8 cellular contexts compared by ENCODE assay signal in genomic region chr13:110914293-110915056, GRCh38. TPM values are rescaled to one million over a fixed set of nuclear protein-coding genes. Genes with fewer than 3 reads are reported as not detected.
A peak's percentile ranks its signal among the peaks of the same experiment; 100 is the strongest.
DNase-seq lines count a peak whose midpoint lies in the region; ATAC-seq, FAIRE-seq and TF ChIP-seq lines count a peak whose summit lies in the region.

No MANE protein-coding gene starts in this region.

- H3K36me3 Mint-ChIP-seq in activated CD4-positive, alpha-beta T cell treated with anti-CD3 and anti-CD28 coated beads, Interleukin-2, amount 10 ng/mL, durations not matched to agents 24 days and 14 days (ENCODE audit: low read depth), result peaks cover 34% of the 10 kb centered on the region

- BruUV-seq in HepG2 (replicated peaks; lab: Mats Ljungman, UMichigan), result no TSS peak

- H3K9ac ChIP-seq in HepG2 (ENCODE audit: insufficient read depth, low read depth, low read length), result peak overlapping the region; percentile 100

- no peak for FAIRE-seq in HepG2 (lab: Jason Lieb, UNC)

- peak overlapping the region; percentile 93 for H3K4me2 ChIP-seq in HepG2 (ENCODE audit: low read depth, low read length)

- TF ChIP-seq CTCF in coronary artery (IDR thresholded peaks at IDR 0.05) (no peak), HepG2 (CRISPR knock-in tag; IDR thresholded peaks at IDR 0.05) (no peak)

- no peaks in the 10 kb centered on the region; a peak in 1 of 5 replicates for H3K27me3 ChIP-seq in HepG2 (ENCODE audit: control insufficient read depth in 1 of 2, insufficient read depth in 2 of 2, low read length in 2 of 2)

- TF ChIP-seq POLR2A in GM18526 (IDR thresholded peaks at IDR 0.05; ENCODE audit: extremely low read depth, insufficient read length), result peak; percentile 80
- peak; percentile 76 to 88 for TF ChIP-seq POLR2A in HepG2 (IDR thresholded peaks at IDR 0.05; ENCODE audit: insufficient read depth in 1 of 2, low read depth in 2 of 2, low read length in 2 of 2)

- H3K4me1 Mint-ChIP-seq in activated CD4-positive, alpha-beta T cell treated with anti-CD3 and anti-CD28 coated beads, Interleukin-2, amount 10 ng/mL, durations not matched to agents 24 days and 14 days, result peaks cover 41% of the 10 kb centered on the region

- TF ChIP-seq EP300 in HepG2 (IDR thresholded peaks at IDR 0.05; ENCODE audit: low read depth in 2 of 2, low read length in 2 of 2) (no peak), HepG2 (CRISPR knock-in tag; IDR thresholded peaks at IDR 0.05; ENCODE audit: borderline replicate concordance) (no peak)

- POLR2A ChIA-PET in HepG2 (lab: Yijun Ruan, JAX), result interaction anchor here (0.9 to 2.6 kb wide), 14 partner anchors 10 to 353 kb away, joined by 3 to 12 read pairs (median 5); partner anchors contain the start of genes CARS2, NAXD and RAB20

- ATAC-seq in HG03039 (IDR thresholded peaks at IDR 0.05; ENCODE audit: unreplicated experiment), result peak; percentile 34
- peak; percentile 54 for ATAC-seq in HepG2

- H3K9me3 ChIP-seq in HepG2 (ENCODE audit: low read length), result no peaks in the 10 kb centered on the region

- under 1% methylated on average over 23 of the region's 109 CpGs for WGBS in HepG2 (ENCODE audit: low lambda C conversion rate)

- H3K27ac Mint-ChIP-seq in activated CD4-positive, alpha-beta T cell treated with anti-CD3 and anti-CD28 coated beads, Interleukin-2, amount 10 ng/mL, durations not matched to agents 24 days and 14 days, result peak overlapping the region; percentile 98

- intact Hi-C loops in activated CD4-positive, alpha-beta T cell treated with anti-CD3 and anti-CD28 coated beads, Interleukin-2, amount 10 ng/mL, durations not matched to agents 24 days and 14 days (cut with micrococcal nuclease), result loop anchor here (1.0 to 10.0 kb wide), 9 partner anchors 28 to 1670 kb away; partner anchors contain the start of genes ING1, NAXD and TUBGCP3
- intact Hi-C loops in HepG2 (cut with micrococcal nuclease; ENCODE audit: unreplicated experiment), result loop anchor here (2.0 kb wide), 1 partner anchor 202 kb away; the partner anchor contains the start of gene ING1

- peaks cover 47% of the 10 kb centered on the region for H3K4me1 ChIP-seq in HepG2 (ENCODE audit: insufficient read depth, low read length)

- in situ Hi-C loops in HepG2 (cut with HindIII; ENCODE audit: extremely low pct_ligation_motif_present, low pct_unique_long_range_greater_than_20kb), result loop anchor here (10.0 kb wide), 1 partner anchor 210 kb away; the partner anchor contains the start of gene CARS2

- peaks cover 4 to 16% of the 10 kb centered on the region in 2 experiments for H3K36me3 ChIP-seq in HepG2 (replicated peaks in 1 of 2; ENCODE audit: control insufficient read depth in 1 of 2, insufficient read depth in 2 of 2, low read length in 2 of 2)

- no peaks in the 10 kb centered on the region for H3K27me3 Mint-ChIP-seq in activated CD4-positive, alpha-beta T cell treated with anti-CD3 and anti-CD28 coated beads, Interleukin-2, amount 10 ng/mL, durations not matched to agents 24 days and 14 days

- H3K4me3 ChIP-seq in coronary artery (peak overlapping the region; percentile 95), HepG2 (replicated peaks in 1 of 3; ENCODE audit: insufficient read depth in 1 of 3, low read depth in 2 of 3, low read length in 3 of 3) (peak overlapping the region; percentile 96 to 100 (median 99))

- CTCF ChIA-PET in HepG2 (lab: Yijun Ruan, JAX; ENCODE audit: low intra/inter-chr PET ratio, low total read pairs), result no interaction called here

- no peaks in the 10 kb centered on the region for H3K9me3 Mint-ChIP-seq in activated CD4-positive, alpha-beta T cell treated with anti-CD3 and anti-CD28 coated beads, Interleukin-2, amount 10 ng/mL, durations not matched to agents 24 days and 14 days

- TF ChIP-seq RAD21 in HepG2 (CRISPR knock-in tag; IDR thresholded peaks at IDR 0.05), result 0 out of 2 replicates have a peak, but pooled peaks have one; percentile 5

- peak overlapping the region; percentile 92 for H3K4me3 Mint-ChIP-seq in activated CD4-positive, alpha-beta T cell treated with anti-CD3 and anti-CD28 coated beads, Interleukin-2, amount 10 ng/mL, durations not matched to agents 24 days and 14 days

- DNase-seq in AG08395 (ENCODE audit: low spot score) (peak; percentile 72), NCI-H2227 (lab: John Stamatoyannopoulos, UW; ENCODE audit: unreplicated experiment) (peak; percentile 75), coronary artery (ENCODE audit: low spot score) (peak; percentile 88), HepG2 (ENCODE audit: low spot score) (peak; percentile 58)
- DNase-seq in activated CD4-positive, alpha-beta T cell treated with anti-CD3 and anti-CD28 coated beads, Interleukin-2, amount 10 ng/mL, durations not matched to agents 24 days and 14 days, result peak; percentile 92
- peak; percentile 81 for DNase-seq in stimulated activated CD4-positive, alpha-beta T cell treated with anti-CD3 and anti-CD28 coated beads, Interleukin-4, amount 100 ng/mL, for 1 hour

- H3K27ac ChIP-seq in coronary artery (peak overlapping the region; percentile 99), HepG2 (ENCODE audit: extremely low read length, insufficient read depth, low read length) (peak overlapping the region; percentile 100)

- no peak overlapping the region for H2AFZ ChIP-seq in HepG2 (ENCODE audit: low read length)

- H4K20me1 ChIP-seq in HepG2 (ENCODE audit: insufficient read depth, low read length), result peaks cover 46% of the 10 kb centered on the region

- H3K79me2 ChIP-seq in HepG2 (ENCODE audit: insufficient read depth, low read length), result peaks cover 47% of the 10 kb centered on the region

TF ChIP-seq in HepG2, 621 proteins besides CTCF, POLR2A, EP300 and RAD21 (continues in another document):
- no peak; the same call in 1 of the 2 replicates for TF ChIP-seq ZBTB26 (CRISPR knock-in tag; IDR thresholded peaks at IDR 0.05; ENCODE audit: borderline replicate concordance)
- peak; percentile 48 for TF ChIP-seq U2AF1 (optimal IDR thresholded peaks at IDR 0.05; ENCODE audit: low read depth, low read length)
- 0 out of 2 replicates have a peak, but pooled peaks have one; percentile 67 for TF ChIP-seq ZNF670 (CRISPR knock-in tag; IDR thresholded peaks at IDR 0.05; ENCODE audit: borderline replicate concordance)
- peak; percentile 36; the same call in 1 of the 2 replicates for TF ChIP-seq KLF6 (CRISPR knock-in tag; IDR thresholded peaks at IDR 0.05)
- no peak; the same call in 1 of the 2 replicates for TF ChIP-seq ZNF616 (CRISPR knock-in tag; IDR thresholded peaks at IDR 0.05; ENCODE audit: low read depth)
- no peak for TF ChIP-seq TBL1XR1 (IDR thresholded peaks at IDR 0.05; ENCODE audit: borderline replicate concordance, low read length, partially characterized antibody)
- TF ChIP-seq SKI (IDR thresholded peaks at IDR 0.05; ENCODE audit: partially characterized antibody), result no peak
- 0 out of 2 replicates have a peak, but pooled peaks have one; percentile 28 for TF ChIP-seq HINFP (CRISPR knock-in tag; IDR thresholded peaks at IDR 0.05; ENCODE audit: low read depth)

RNA-seq across cellular contexts. Expression of gene ANKRD10, which starts 0.4 kb away (rescaled TPM):
- 145 and 147 TPM in 2 replicates for total RNA-seq in activated CD4-positive, alpha-beta T cell treated with anti-CD3 and anti-CD28 coated beads, Interleukin-2, amount 10 ng/mL, durations not matched to agents 24 days and 14 days
- total RNA-seq in HepG2 (2016; rRNA removed; fragmentation: Illumina TruSeq; extraction: Trizol), result 59.6 and 108 TPM in 2 replicates
- 10.2 and 11.9 TPM in 2 replicates for total RNA-seq in HepG2 (2016; cell fraction: cytosol; rRNA removed; fragmentation: Illumina TruSeq; extraction: Trizol; ENCODE audit: low read depth)
- total RNA-seq in HepG2 (2016; cell fraction: insoluble cytoplasmic fraction; rRNA removed; fragmentation: Illumina TruSeq; extraction: Trizol), result 59.3 and 98.0 TPM in 2 replicates
- 24.2 and 38.1 TPM in 2 replicates for total RNA-seq in HepG2 (2016; cell fraction: membrane; rRNA removed; fragmentation: Illumina TruSeq; extraction: Trizol)
- total RNA-seq in HepG2 (2016; cell fraction: nucleus; rRNA removed; fragmentation: Illumina TruSeq; extraction: Trizol), result 241 and 262 TPM in 2 replicates
- 102 and 115 TPM in 2 replicates for polyA plus RNA-seq in HepG2 (2011; rRNA removed)
- 39.3 and 39.6 TPM in 2 replicates for polyA plus RNA-seq in HepG2 (2011; cell fraction: cytosol; rRNA removed)
- 243 and 276 TPM in 2 replicates for polyA plus RNA-seq in HepG2 (2011; cell fraction: nucleus; rRNA removed)
- polyA plus RNA-seq in HepG2 (2012), result 63.9 and 67.7 TPM in 2 replicates
- polyA plus RNA-seq in HepG2 (2016; cell fraction: cytosol; fragmentation: Illumina TruSeq; extraction: Trizol; ENCODE audit: low read depth), result 5.5 and 5.7 TPM in 2 replicates
- 41.1 and 41.5 TPM in 2 replicates for polyA plus RNA-seq in HepG2 (2016; cell fraction: insoluble cytoplasmic fraction; fragmentation: Illumina TruSeq; extraction: Trizol; ENCODE audit: low read depth)
- polyA plus RNA-seq in HepG2 (2016; cell fraction: membrane; fragmentation: Illumina TruSeq; extraction: Trizol; ENCODE audit: low read depth), result 14.4 and 23.2 TPM in 2 replicates
- 283 and 324 TPM in 2 replicates for polyA plus RNA-seq in HepG2 (2016; cell fraction: nucleus; fragmentation: Illumina TruSeq; extraction: Trizol; ENCODE audit: insufficient read depth, low read depth)
- polyA minus RNA-seq in HepG2 (2011; rRNA and poly(A)+ RNA removed; ENCODE audit: low replicate concordance), result 88.1 and 160 TPM in 2 replicates
- 46.2 and 49.6 TPM in 2 replicates for polyA minus RNA-seq in HepG2 (2011; cell fraction: cytosol; rRNA and poly(A)+ RNA removed)
- polyA minus RNA-seq in HepG2 (2011; cell fraction: nucleus; rRNA and poly(A)+ RNA removed), result 521 and 529 TPM in 2 replicates

Comparison
In these comparisons a context has a peak if more than half of its experiments do, and no peak if none do; other contexts are left out.
1. Peak in every context shown above with its lines: DNase-seq, ATAC-seq, H3K4me3 ChIP-seq and H3K27ac ChIP-seq.